2 cellular contexts compared by ENCODE assay signal in the genomic region with DNA sequence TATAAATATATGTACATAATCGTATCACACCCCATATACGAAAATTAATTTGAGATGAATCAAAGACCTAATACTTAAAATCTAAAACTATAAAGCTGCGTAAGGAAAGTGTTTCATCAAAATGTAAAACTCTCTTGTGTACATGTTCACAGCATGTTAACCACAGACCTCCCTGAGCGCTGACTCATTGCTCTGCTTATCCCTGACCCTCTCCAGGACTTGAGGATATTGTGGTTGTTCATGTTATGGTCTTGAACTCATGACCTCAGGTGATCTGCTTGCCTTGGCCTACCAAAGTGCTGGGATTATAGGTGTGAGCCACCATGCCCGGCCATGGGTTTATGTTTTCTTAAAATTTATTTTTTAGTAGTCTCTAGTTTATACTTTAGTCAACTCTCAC.
TF ChIP-seq lines count a peak whose summit lies in the region.

No MANE protein-coding gene starts in this region.

TF ChIP-seq in GM23338, 12 proteins besides CTCF, POLR2A, EP300 and RAD21 (continues in another document):
- TF ChIP-seq, protein P1, sequence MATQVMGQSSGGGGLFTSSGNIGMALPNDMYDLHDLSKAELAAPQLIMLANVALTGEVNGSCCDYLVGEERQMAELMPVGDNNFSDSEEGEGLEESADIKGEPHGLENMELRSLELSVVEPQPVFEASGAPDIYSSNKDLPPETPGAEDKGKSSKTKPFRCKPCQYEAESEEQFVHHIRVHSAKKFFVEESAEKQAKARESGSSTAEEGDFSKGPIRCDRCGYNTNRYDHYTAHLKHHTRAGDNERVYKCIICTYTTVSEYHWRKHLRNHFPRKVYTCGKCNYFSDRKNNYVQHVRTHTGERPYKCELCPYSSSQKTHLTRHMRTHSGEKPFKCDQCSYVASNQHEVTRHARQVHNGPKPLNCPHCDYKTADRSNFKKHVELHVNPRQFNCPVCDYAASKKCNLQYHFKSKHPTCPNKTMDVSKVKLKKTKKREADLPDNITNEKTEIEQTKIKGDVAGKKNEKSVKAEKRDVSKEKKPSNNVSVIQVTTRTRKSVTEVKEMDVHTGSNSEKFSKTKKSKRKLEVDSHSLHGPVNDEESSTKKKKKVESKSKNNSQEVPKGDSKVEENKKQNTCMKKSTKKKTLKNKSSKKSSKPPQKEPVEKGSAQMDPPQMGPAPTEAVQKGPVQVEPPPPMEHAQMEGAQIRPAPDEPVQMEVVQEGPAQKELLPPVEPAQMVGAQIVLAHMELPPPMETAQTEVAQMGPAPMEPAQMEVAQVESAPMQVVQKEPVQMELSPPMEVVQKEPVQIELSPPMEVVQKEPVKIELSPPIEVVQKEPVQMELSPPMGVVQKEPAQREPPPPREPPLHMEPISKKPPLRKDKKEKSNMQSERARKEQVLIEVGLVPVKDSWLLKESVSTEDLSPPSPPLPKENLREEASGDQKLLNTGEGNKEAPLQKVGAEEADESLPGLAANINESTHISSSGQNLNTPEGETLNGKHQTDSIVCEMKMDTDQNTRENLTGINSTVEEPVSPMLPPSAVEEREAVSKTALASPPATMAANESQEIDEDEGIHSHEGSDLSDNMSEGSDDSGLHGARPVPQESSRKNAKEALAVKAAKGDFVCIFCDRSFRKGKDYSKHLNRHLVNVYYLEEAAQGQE (IDR thresholded peaks at IDR 0.05; ENCODE audit: unreplicated experiment) = no peak
- TF ChIP-seq, protein P2, sequence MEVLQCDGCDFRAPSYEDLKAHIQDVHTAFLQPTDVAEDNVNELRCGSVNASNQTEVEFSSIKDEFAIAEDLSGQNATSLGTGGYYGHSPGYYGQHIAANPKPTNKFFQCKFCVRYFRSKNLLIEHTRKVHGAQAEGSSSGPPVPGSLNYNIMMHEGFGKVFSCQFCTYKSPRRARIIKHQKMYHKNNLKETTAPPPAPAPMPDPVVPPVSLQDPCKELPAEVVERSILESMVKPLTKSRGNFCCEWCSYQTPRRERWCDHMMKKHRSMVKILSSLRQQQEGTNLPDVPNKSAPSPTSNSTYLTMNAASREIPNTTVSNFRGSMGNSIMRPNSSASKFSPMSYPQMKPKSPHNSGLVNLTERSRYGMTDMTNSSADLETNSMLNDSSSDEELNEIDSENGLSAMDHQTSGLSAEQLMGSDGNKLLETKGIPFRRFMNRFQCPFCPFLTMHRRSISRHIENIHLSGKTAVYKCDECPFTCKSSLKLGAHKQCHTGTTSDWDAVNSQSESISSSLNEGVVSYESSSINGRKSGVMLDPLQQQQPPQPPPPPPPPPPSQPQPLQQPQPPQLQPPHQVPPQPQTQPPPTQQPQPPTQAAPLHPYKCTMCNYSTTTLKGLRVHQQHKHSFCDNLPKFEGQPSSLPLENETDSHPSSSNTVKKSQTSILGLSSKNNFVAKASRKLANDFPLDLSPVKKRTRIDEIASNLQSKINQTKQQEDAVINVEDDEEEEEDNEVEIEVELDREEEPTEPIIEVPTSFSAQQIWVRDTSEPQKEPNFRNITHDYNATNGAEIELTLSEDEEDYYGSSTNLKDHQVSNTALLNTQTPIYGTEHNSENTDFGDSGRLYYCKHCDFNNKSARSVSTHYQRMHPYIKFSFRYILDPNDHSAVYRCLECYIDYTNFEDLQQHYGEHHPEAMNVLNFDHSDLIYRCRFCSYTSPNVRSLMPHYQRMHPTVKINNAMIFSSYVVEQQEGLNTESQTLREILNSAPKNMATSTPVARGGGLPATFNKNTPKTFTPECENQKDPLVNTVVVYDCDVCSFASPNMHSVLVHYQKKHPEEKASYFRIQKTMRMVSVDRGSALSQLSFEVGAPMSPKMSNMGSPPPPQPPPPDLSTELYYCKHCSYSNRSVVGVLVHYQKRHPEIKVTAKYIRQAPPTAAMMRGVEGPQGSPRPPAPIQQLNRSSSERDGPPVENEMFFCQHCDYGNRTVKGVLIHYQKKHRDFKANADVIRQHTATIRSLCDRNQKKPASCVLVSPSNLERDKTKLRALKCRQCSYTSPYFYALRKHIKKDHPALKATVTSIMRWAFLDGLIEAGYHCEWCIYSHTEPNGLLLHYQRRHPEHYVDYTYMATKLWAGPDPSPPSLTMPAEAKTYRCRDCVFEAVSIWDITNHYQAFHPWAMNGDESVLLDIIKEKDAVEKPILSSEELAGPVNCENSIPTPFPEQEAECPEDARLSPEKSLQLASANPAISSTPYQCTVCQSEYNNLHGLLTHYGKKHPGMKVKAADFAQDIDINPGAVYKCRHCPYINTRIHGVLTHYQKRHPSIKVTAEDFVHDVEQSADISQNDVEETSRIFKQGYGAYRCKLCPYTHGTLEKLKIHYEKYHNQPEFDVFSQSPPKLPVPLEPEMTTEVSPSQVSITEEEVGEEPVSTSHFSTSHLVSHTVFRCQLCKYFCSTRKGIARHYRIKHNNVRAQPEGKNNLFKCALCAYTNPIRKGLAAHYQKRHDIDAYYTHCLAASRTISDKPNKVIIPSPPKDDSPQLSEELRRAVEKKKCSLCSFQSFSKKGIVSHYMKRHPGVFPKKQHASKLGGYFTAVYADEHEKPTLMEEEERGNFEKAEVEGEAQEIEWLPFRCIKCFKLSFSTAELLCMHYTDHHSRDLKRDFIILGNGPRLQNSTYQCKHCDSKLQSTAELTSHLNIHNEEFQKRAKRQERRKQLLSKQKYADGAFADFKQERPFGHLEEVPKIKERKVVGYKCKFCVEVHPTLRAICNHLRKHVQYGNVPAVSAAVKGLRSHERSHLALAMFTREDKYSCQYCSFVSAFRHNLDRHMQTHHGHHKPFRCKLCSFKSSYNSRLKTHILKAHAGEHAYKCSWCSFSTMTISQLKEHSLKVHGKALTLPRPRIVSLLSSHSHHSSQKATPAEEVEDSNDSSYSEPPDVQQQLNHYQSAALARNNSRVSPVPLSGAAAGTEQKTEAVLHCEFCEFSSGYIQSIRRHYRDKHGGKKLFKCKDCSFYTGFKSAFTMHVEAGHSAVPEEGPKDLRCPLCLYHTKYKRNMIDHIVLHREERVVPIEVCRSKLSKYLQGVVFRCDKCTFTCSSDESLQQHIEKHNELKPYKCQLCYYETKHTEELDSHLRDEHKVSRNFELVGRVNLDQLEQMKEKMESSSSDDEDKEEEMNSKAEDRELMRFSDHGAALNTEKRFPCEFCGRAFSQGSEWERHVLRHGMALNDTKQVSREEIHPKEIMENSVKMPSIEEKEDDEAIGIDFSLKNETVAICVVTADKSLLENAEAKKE (CRISPR knock-in tag; IDR thresholded peaks at IDR 0.05) = no peak
- no peak for TF ChIP-seq ZNF331 (CRISPR knock-in tag; IDR thresholded peaks at IDR 0.05; ENCODE audit: low read depth)
- TF ChIP-seq NANOG (IDR thresholded peaks at IDR 0.05; ENCODE audit: borderline replicate concordance) = no peak
- no peak for TF ChIP-seq STAT1 (IDR thresholded peaks at IDR 0.05; ENCODE audit: unreplicated experiment)
- no peak for TF ChIP-seq JUNB (IDR thresholded peaks at IDR 0.05; ENCODE audit: unreplicated experiment)
- no peak for TF ChIP-seq ZNF114 (CRISPR knock-in tag; IDR thresholded peaks at IDR 0.05)
- TF ChIP-seq POLR2AphosphoS5 (IDR thresholded peaks at IDR 0.05; ENCODE audit: low read depth) = no peak
- TF ChIP-seq, protein P3, sequence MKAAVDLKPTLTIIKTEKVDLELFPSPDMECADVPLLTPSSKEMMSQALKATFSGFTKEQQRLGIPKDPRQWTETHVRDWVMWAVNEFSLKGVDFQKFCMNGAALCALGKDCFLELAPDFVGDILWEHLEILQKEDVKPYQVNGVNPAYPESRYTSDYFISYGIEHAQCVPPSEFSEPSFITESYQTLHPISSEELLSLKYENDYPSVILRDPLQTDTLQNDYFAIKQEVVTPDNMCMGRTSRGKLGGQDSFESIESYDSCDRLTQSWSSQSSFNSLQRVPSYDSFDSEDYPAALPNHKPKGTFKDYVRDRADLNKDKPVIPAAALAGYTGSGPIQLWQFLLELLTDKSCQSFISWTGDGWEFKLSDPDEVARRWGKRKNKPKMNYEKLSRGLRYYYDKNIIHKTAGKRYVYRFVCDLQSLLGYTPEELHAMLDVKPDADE (IDR thresholded peaks at IDR 0.05) = no peak
- no peak for TF ChIP-seq EZH2phosphoT487 (IDR thresholded peaks at IDR 0.05; ENCODE audit: unreplicated experiment)

TF ChIP-seq in GM12891, 5 proteins besides CTCF, POLR2A, EP300 and RAD21 (continued from another document):
- TF ChIP-seq SPI1 (IDR thresholded peaks at IDR 0.05; ENCODE audit: low read depth, low read length) = no peak
